Comparison of ENCODE assay signal across 8 cellular contexts in the genomic region with DNA sequence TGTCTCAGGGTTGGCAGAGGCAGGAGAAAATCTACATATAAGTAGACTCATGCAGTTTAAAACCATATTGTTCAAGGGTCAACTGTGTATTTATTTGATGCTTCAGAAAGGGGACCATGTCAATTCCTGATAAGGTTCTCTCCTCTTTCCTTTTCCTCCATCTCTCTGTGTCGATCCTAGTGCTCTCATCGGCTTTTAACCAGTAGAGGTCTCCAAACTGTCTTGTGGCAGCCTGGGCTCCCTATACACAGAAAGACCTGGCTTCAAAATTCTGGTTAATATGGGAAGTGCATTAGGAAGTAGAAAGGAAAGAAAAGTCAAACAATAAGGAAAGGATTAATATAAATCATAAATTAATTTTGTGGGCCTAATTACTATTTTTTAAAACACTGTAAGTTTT.
DNase-seq lines count a peak whose midpoint lies in the region; ATAC-seq and TF ChIP-seq lines count a peak whose summit lies in the region.

No MANE protein-coding gene starts in this region.

- no peak for TF ChIP-seq POLR2A in sigmoid colon (IDR thresholded peaks at IDR 0.05)

- intact Hi-C loops in colonic mucosa (cut with DNase I) (loop anchor here (10.0 kb wide), 1 partner anchor 199 kb away; no protein-coding TSS in a partner anchor), sigmoid colon (cut with DNase I) (no loop called here)

- no peak overlapping the region for H3K27ac ChIP-seq in colonic mucosa
- H3K27ac ChIP-seq in sigmoid colon = no peak overlapping the region

- TF ChIP-seq EP300 in sigmoid colon (IDR thresholded peaks at IDR 0.05) = no peak

- H3K36me3 Mint-ChIP-seq in osteocyte (ENCODE audit: unreplicated experiment) = no peaks in the 10 kb centered on the region
- no peaks in the 10 kb centered on the region for H3K36me3 Mint-ChIP-seq in mesothelial cell of epicardium

- no peak overlapping the region for H3K9ac ChIP-seq in colonic mucosa (ENCODE audit: low read depth in 2 of 2, low read length in 2 of 2)

- H3K4me3 Mint-ChIP-seq in osteocyte (ENCODE audit: unreplicated experiment) (no peak overlapping the region), mesothelial cell of epicardium (no peak overlapping the region)

- H3K27me3 Mint-ChIP-seq in osteocyte (ENCODE audit: unreplicated experiment) (no peaks in the 10 kb centered on the region), mesothelial cell of epicardium (ENCODE audit: low read depth) (peaks cover 2% of the 10 kb centered on the region)

- DNase-seq in NCI-H1092 treated with DMSO at 0.1 percent for 48 hours (lab: John Stamatoyannopoulos, UW) (peak; percentile 37), NCI-H1092 (lab: John Stamatoyannopoulos, UW) (no peak), NCI-H2171 (lab: John Stamatoyannopoulos, UW) (peak; percentile 29), colonic mucosa (no peak), osteocyte (ENCODE audit: extremely low spot score, unreplicated experiment) (no peak), mesothelial cell of epicardium (ENCODE audit: low spot score in 2 of 2, unreplicated experiment in 2 of 2) (no peak), sigmoid colon (no peak)

- no peaks in the 10 kb centered on the region for H3K36me3 ChIP-seq in colonic mucosa
- no peaks in the 10 kb centered on the region for H3K36me3 ChIP-seq in sigmoid colon

- H3K9me3 ChIP-seq in colonic mucosa (no peaks in the 10 kb centered on the region), sigmoid colon (peaks cover 0 to 2% (median 0%) of the 10 kb centered on the region in 4 donors)

- H3K4me3 ChIP-seq in colonic mucosa (no peak overlapping the region), sigmoid colon (no peak overlapping the region)

- ATAC-seq in GM18909 (IDR thresholded peaks at IDR 0.05; ENCODE audit: poor library complexity, unreplicated experiment) = no peak

- WGBS in sigmoid colon, 2 donors = 7 to 12% methylated on average over 2 of the region's 2 CpGs

- H3K4me1 Mint-ChIP-seq in osteocyte (ENCODE audit: unreplicated experiment) (no peaks in the 10 kb centered on the region), mesothelial cell of epicardium (peaks cover 9% of the 10 kb centered on the region)

- H3K27ac Mint-ChIP-seq in osteocyte (ENCODE audit: unreplicated experiment) (no peak overlapping the region), mesothelial cell of epicardium (no peak overlapping the region)

- H3K4me1 ChIP-seq in colonic mucosa (no peaks in the 10 kb centered on the region), sigmoid colon (no peaks in the 10 kb centered on the region)

- H3K27me3 ChIP-seq in colonic mucosa = no peaks in the 10 kb centered on the region
- H3K27me3 ChIP-seq in sigmoid colon = no peaks in the 10 kb centered on the region

- peak; percentile 42 for TF ChIP-seq CTCF in colonic mucosa (IDR thresholded peaks at IDR 0.05)
- peak; percentile 55 for TF ChIP-seq CTCF in osteocyte (IDR thresholded peaks at IDR 0.05)
- TF ChIP-seq CTCF in mesothelial cell of epicardium (IDR thresholded peaks at IDR 0.05; ENCODE audit: unreplicated experiment) = no peak
- TF ChIP-seq CTCF in sigmoid colon (IDR thresholded peaks at IDR 0.05) = no peak

- H3K9me3 Mint-ChIP-seq in osteocyte (ENCODE audit: unreplicated experiment) (no peaks in the 10 kb centered on the region), mesothelial cell of epicardium (peaks cover 9% of the 10 kb centered on the region)

Comparison
In these comparisons a context has a peak if more than half of its experiments do, and no peak if none do; other contexts are left out.
1. DNase-seq: peak in NCI-H1092 treated with DMSO at 0.1 percent for 48 hours (single experiment) and NCI-H2171 (single experiment); none in NCI-H1092 (single experiment), colonic mucosa (single experiment), osteocyte (single experiment), mesothelial cell of epicardium (0 of 2) and sigmoid colon (single experiment).
2. CTCF ChIP-seq: peak in colonic mucosa (single experiment) and osteocyte (single experiment); none in mesothelial cell of epicardium (single experiment) and sigmoid colon (0 of 4).